ENCODE assay signal across 10 cellular contexts in genomic region chr21:14273736-14274538, GRCh38. TPM values are rescaled to one million over a fixed set of nuclear protein-coding genes. Genes with fewer than 3 reads are reported as not detected.
DNase-seq lines count a peak whose midpoint lies in the region; ATAC-seq and TF ChIP-seq lines count a peak whose summit lies in the region.
"Had no signal": no experiment of that assay in that cellular context is flagged by ENCODE, and none has a peak within 500 bp of the region (broad histone marks: within the 10 kb centered on the region; RNA-seq: fewer than 3 reads in every experiment).

No MANE protein-coding gene starts in this region.

- POLR2A ChIA-PET in activated CD8-positive, alpha-beta T cell treated with anti-CD3 and anti-CD28 coated beads for 36 hours (lab: Charles Lee) = no interaction called here

- H3K36me3 ChIP-seq in muscle layer of duodenum (ENCODE audit: control insufficient read depth in 1 of 2, insufficient read depth in 2 of 2, low read length in 2 of 2) = no peaks in the 10 kb centered on the region

- CTCF ChIA-PET in activated CD8-positive, alpha-beta T cell treated with anti-CD3 and anti-CD28 coated beads for 36 hours (lab: Charles Lee) = no interaction called here

- intact Hi-C loops in activated CD8-positive, alpha-beta T cell treated with anti-CD3 and anti-CD28 coated beads for 36 hours (cut with micrococcal nuclease) = no loop called here

- no peaks in the 10 kb centered on the region for H3K9me3 Mint-ChIP-seq in type B pancreatic cell
- no peaks in the 10 kb centered on the region for H3K9me3 Mint-ChIP-seq in activated CD8-positive, alpha-beta T cell treated with anti-CD3 and anti-CD28 coated beads for 36 hours
- H3K9me3 Mint-ChIP-seq: nephron had no signal

- no peaks in the 10 kb centered on the region for H3K4me1 Mint-ChIP-seq in type B pancreatic cell (ENCODE audit: unreplicated experiment)
- no peaks in the 10 kb centered on the region for H3K4me1 Mint-ChIP-seq in activated CD8-positive, alpha-beta T cell treated with anti-CD3 and anti-CD28 coated beads for 36 hours (ENCODE audit: low read depth)
- H3K4me1 Mint-ChIP-seq: nephron had no signal

- H3K4me3 ChIP-seq in LNCaP clone FGC (ENCODE audit: low read depth, low read length) = no peak overlapping the region
- H3K4me3 ChIP-seq in epithelial cell of esophagus (ENCODE audit: low read length) = no peak overlapping the region
- peak overlapping the region; percentile 25 to 31 for H3K4me3 ChIP-seq in muscle layer of duodenum (ENCODE audit: low read depth in 1 of 2, low read length in 2 of 2)

- no peaks in the 10 kb centered on the region for H3K27me3 ChIP-seq in muscle layer of duodenum (ENCODE audit: low read depth, low read length)

- no peak overlapping the region for H3K27ac Mint-ChIP-seq in type B pancreatic cell
- no peak overlapping the region for H3K27ac Mint-ChIP-seq in activated CD8-positive, alpha-beta T cell treated with anti-CD3 and anti-CD28 coated beads for 36 hours
- H3K27ac Mint-ChIP-seq: nephron had no signal

- DNase-seq in AG20443 (ENCODE audit: low spot score) = peak; percentile 9
- DNase-seq in LNCaP clone FGC (ENCODE audit: low read depth) = peak; percentile 8
- peak; percentile 30 for DNase-seq in epithelial cell of esophagus (ENCODE audit: low read depth)
- DNase-seq in type B pancreatic cell (ENCODE audit: extremely low spot score, unreplicated experiment) = no peak
- no peak for DNase-seq in activated CD8-positive, alpha-beta T cell treated with anti-CD3 and anti-CD28 coated beads for 36 hours
- DNase-seq in AML-193 (lab: John Stamatoyannopoulos, UW) = no peak
- DNase-seq in kidney glomerular epithelial cell (lab: John Stamatoyannopoulos, UW) = no peak

- H3K9me3 ChIP-seq in muscle layer of duodenum (ENCODE audit: control insufficient read depth in 1 of 2, low read length in 2 of 2) = no peaks in the 10 kb centered on the region

- H3K4me1 ChIP-seq in muscle layer of duodenum (ENCODE audit: control insufficient read depth in 1 of 2, insufficient read depth in 2 of 2, low read length in 2 of 2) = no peaks in the 10 kb centered on the region

- no peak overlapping the region for H3K4me3 Mint-ChIP-seq in type B pancreatic cell
- no peak overlapping the region for H3K4me3 Mint-ChIP-seq in activated CD8-positive, alpha-beta T cell treated with anti-CD3 and anti-CD28 coated beads for 36 hours
- H3K4me3 Mint-ChIP-seq: nephron had no signal

- ATAC-seq in activated CD8-positive, alpha-beta T cell treated with anti-CD3 and anti-CD28 coated beads for 36 hours = no peak

- H3K27me3 Mint-ChIP-seq in type B pancreatic cell = peaks cover 21% of the 10 kb centered on the region
- peaks cover 22% of the 10 kb centered on the region for H3K27me3 Mint-ChIP-seq in activated CD8-positive, alpha-beta T cell treated with anti-CD3 and anti-CD28 coated beads for 36 hours

- no peak for TF ChIP-seq CTCF in LNCaP clone FGC (IDR thresholded peaks at IDR 0.05; ENCODE audit: control insufficient read depth, extremely low read depth, insufficient read depth)
- no peak for TF ChIP-seq CTCF in epithelial cell of esophagus (IDR thresholded peaks at IDR 0.05; ENCODE audit: insufficient read depth, low read depth, low read length, missing control alignments)
- no peak for TF ChIP-seq CTCF in type B pancreatic cell (conservative IDR thresholded peaks at IDR 0.05)
- TF ChIP-seq CTCF in activated CD8-positive, alpha-beta T cell treated with anti-CD3 and anti-CD28 coated beads for 36 hours (IDR thresholded peaks at IDR 0.05) = no peak

- no peak overlapping the region for H3K27ac ChIP-seq in muscle layer of duodenum (ENCODE audit: low read length)
- H3K27ac ChIP-seq: VCaP had no signal

- no peaks in the 10 kb centered on the region for H3K36me3 Mint-ChIP-seq in type B pancreatic cell
- H3K36me3 Mint-ChIP-seq in activated CD8-positive, alpha-beta T cell treated with anti-CD3 and anti-CD28 coated beads for 36 hours (ENCODE audit: low read depth) = no peaks in the 10 kb centered on the region

RNA-seq across cellular contexts. Expression of gene RBM11, which starts 58.0 kb away (rescaled TPM):
- 2.1 and 2.7 TPM in 2 replicates for total RNA-seq in type B pancreatic cell (ENCODE audit: low replicate concordance)
- 1 to 10 TPM; 2.3 to 2.7 TPM for total RNA-seq in activated CD8-positive, alpha-beta T cell treated with anti-CD3 and anti-CD28 coated beads for 36 hours

Comparison
In these comparisons a context has a peak if more than half of its experiments do, and no peak if none do; other contexts are left out.
1. DNase-seq: peak in AG20443 (single experiment), LNCaP clone FGC (single experiment) and epithelial cell of esophagus (single experiment); none in type B pancreatic cell (single experiment), activated CD8-positive, alpha-beta T cell treated with anti-CD3 and anti-CD28 coated beads for 36 hours (single experiment), AML-193 (0 of 2) and kidney glomerular epithelial cell (single experiment).
2. H3K4me3 ChIP-seq: peak in muscle layer of duodenum (2 of 2); none in LNCaP clone FGC (single experiment) and epithelial cell of esophagus (single experiment).